In the genomic region with DNA sequence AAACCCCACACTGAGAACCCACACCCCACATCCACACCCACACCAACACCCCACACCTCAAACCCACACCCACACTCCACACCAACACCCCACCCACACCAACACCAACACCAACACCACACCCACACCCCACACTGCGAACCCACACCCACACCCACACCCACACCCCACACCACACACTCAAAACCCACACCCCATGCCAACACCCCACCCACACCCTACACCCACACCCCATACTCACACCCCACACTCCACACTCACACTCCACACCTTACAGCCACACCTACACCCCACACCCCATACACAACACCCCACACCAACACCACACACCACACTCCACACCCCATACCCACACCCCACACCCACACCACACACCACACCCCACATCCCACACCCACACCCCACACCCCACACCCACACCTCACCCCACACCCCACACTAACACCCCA, we compare ENCODE assay signal across 31 cellular contexts. TPM values are rescaled to one million over a fixed set of nuclear protein-coding genes. Genes with fewer than 3 reads are reported as not detected.
A peak's percentile ranks its signal among the peaks of the same experiment; 100 is the strongest.
DNase-seq lines count a peak whose midpoint lies in the region; ATAC-seq and FAIRE-seq lines count a peak whose summit lies in the region.
"Had no signal": no experiment of that assay in that cellular context is flagged by ENCODE, and none has a peak within 500 bp of the region (broad histone marks: within the 10 kb centered on the region; RNA-seq: fewer than 3 reads in every experiment).

No MANE protein-coding gene starts in this region.

- CTCF ChIA-PET in CD8-positive, alpha-beta memory T cell (lab: Charles Lee): no interaction called here

- no peaks in the 10 kb centered on the region for H3K4me1 ChIP-seq in CD8-positive, alpha-beta memory T cell (ENCODE audit: insufficient read depth, low read length)
- no peaks in the 10 kb centered on the region for H3K4me1 ChIP-seq in thymus (ENCODE audit: control insufficient read depth, insufficient read depth, low read length)

- FAIRE-seq in HTR-8/SVneo (lab: Jason Lieb, UNC): peak; percentile 82

- POLR2A ChIA-PET in CD8-positive, alpha-beta memory T cell (lab: Charles Lee): no interaction called here

- DNase-seq in CD8-positive, alpha-beta memory T cell: peak in 1 of 5 donors; percentile 54
- DNase-seq in HTR-8/SVneo (ENCODE audit: insufficient read length, low spot score): no peak
- DNase-seq in activated T-cell treated with anti-CD3 and anti-CD28 coated beads, Interleukin-2, amount 50 U/mL, for 72 hours: no peak
- no peak for DNase-seq in GF-D8 (lab: John Stamatoyannopoulos, UW)
- DNase-seq: activated B cell treated with CpG ODN at 0.5 μM for 24 hours; activated CD4-positive, alpha-beta T cell treated with anti-CD3 and anti-CD28 coated beads, Interleukin-2, amount 10 ng/mL, durations not matched to agents 7 days and 5 days; activated naive CD4-positive, alpha-beta T cell treated with anti-CD3 and anti-CD28 coated beads for 36 hours; activated T-cell treated with anti-CD3 and anti-CD28 coated beads, Interleukin-2, amount 50 U/mL, for 24 hours; amniotic stem cell; C1 segment of cervical spinal cord; Calu3; DMS79; GDM1; GOT3; hippocampal formation; left cardiac atrium; MG63; NCI-H1105; NCI-H187 treated with DMSO at 0.1 percent for 48 hours; NCI-H2171; NCI-H510A; stimulated activated naive CD4-positive, alpha-beta T cell treated with Interleukin-2 at 50 U/mL for 16 hours had no signal

- no peaks in the 10 kb centered on the region for H3K27me3 Mint-ChIP-seq in CD8-positive, alpha-beta memory T cell
- no peaks in the 10 kb centered on the region for H3K27me3 Mint-ChIP-seq in activated T-cell treated with anti-CD3 and anti-CD28 coated beads, Interleukin-2, amount 50 U/mL, for 72 hours (ENCODE audit: low read depth)
- H3K27me3 Mint-ChIP-seq: activated B cell treated with CpG ODN at 0.5 μM for 24 hours; activated CD4-positive, alpha-beta T cell treated with anti-CD3 and anti-CD28 coated beads, Interleukin-2, amount 10 ng/mL, durations not matched to agents 7 days and 5 days; activated T-cell treated with anti-CD3 and anti-CD28 coated beads, Interleukin-2, amount 50 U/mL, for 24 hours; T-cell had no signal

- peaks cover 0 to 4% (median 0%) of the 10 kb centered on the region in 3 donors for H3K36me3 Mint-ChIP-seq in CD8-positive, alpha-beta memory T cell
- H3K36me3 Mint-ChIP-seq in activated T-cell treated with anti-CD3 and anti-CD28 coated beads, Interleukin-2, amount 50 U/mL, for 72 hours (ENCODE audit: insufficient read depth in 2 of 2): peaks cover 0 to 2% of the 10 kb centered on the region in 2 donors
- H3K36me3 Mint-ChIP-seq: T-cell had no signal

- H3K27me3 ChIP-seq in CD8-positive, alpha-beta memory T cell (ENCODE audit: insufficient read depth, low read length, poor library complexity, severe bottlenecking): no peaks in the 10 kb centered on the region
- H3K27me3 ChIP-seq in thymus (ENCODE audit: control insufficient read depth, insufficient read depth): no peaks in the 10 kb centered on the region
- H3K27me3 ChIP-seq: MG63 had no signal

- ATAC-seq in esophagus mucosa (peak; percentile 19), GM19035 (IDR thresholded peaks at IDR 0.05; ENCODE audit: unreplicated experiment) (no peak)
- ATAC-seq in activated T-cell treated with anti-CD3 and anti-CD28 coated beads, Interleukin-2, amount 50 U/mL, for 72 hours (replicated peaks in 1 of 2): no peak
- ATAC-seq: left cardiac atrium had no signal

- H3K27ac Mint-ChIP-seq in CD8-positive, alpha-beta memory T cell: peak overlapping the region in 4 of 8 donors; percentile 20 to 72 (median 60)
- no peak overlapping the region for H3K27ac Mint-ChIP-seq in activated T-cell treated with anti-CD3 and anti-CD28 coated beads, Interleukin-2, amount 50 U/mL, for 72 hours
- H3K27ac Mint-ChIP-seq: activated B cell treated with CpG ODN at 0.5 μM for 24 hours; activated CD4-positive, alpha-beta T cell treated with anti-CD3 and anti-CD28 coated beads, Interleukin-2, amount 10 ng/mL, durations not matched to agents 7 days and 5 days; activated naive CD4-positive, alpha-beta T cell treated with anti-CD3 and anti-CD28 coated beads for 36 hours; activated T-cell treated with anti-CD3 and anti-CD28 coated beads, Interleukin-2, amount 50 U/mL, for 24 hours; nephron had no signal

- peak overlapping the region; percentile 16 for H3K27ac ChIP-seq in CD8-positive, alpha-beta memory T cell (ENCODE audit: low read depth, low read length)
- H3K27ac ChIP-seq in thymus (ENCODE audit: low read depth): peak overlapping the region; percentile 18
- H3K27ac ChIP-seq: KMS-11, RWPE1, thoracic aorta had no signal

- WGBS in thymus: 90% methylated on average over 1 of the region's 1 CpG

- H3K9me3 ChIP-seq in CD8-positive, alpha-beta memory T cell (ENCODE audit: low read length): no peaks in the 10 kb centered on the region
- H3K9me3 ChIP-seq in thymus (ENCODE audit: control insufficient read depth): no peaks in the 10 kb centered on the region
- H3K9me3 ChIP-seq: MG63, thoracic aorta had no signal

- H3K36me3 ChIP-seq in CD8-positive, alpha-beta memory T cell (ENCODE audit: insufficient read depth, low read length): no peaks in the 10 kb centered on the region
- peaks cover 15% of the 10 kb centered on the region for H3K36me3 ChIP-seq in thymus (ENCODE audit: control insufficient read depth, insufficient read depth)
- H3K36me3 ChIP-seq: MG63 had no signal

- H3K4me1 Mint-ChIP-seq in CD8-positive, alpha-beta memory T cell: peaks cover 4 to 7% (median 7%) of the 10 kb centered on the region in 3 donors
- H3K4me1 Mint-ChIP-seq in activated T-cell treated with anti-CD3 and anti-CD28 coated beads, Interleukin-2, amount 50 U/mL, for 72 hours (ENCODE audit: low read depth): peaks cover 15% of the 10 kb centered on the region

- H3K4me3 Mint-ChIP-seq in CD8-positive, alpha-beta memory T cell: no peak overlapping the region
- no peak overlapping the region for H3K4me3 Mint-ChIP-seq in activated T-cell treated with anti-CD3 and anti-CD28 coated beads, Interleukin-2, amount 50 U/mL, for 72 hours
- H3K4me3 Mint-ChIP-seq: activated B cell treated with CpG ODN at 0.5 μM for 24 hours; activated CD4-positive, alpha-beta T cell treated with anti-CD3 and anti-CD28 coated beads, Interleukin-2, amount 10 ng/mL, durations not matched to agents 7 days and 5 days; activated naive CD4-positive, alpha-beta T cell treated with anti-CD3 and anti-CD28 coated beads for 36 hours; activated T-cell treated with anti-CD3 and anti-CD28 coated beads, Interleukin-2, amount 50 U/mL, for 24 hours; nephron; T-cell had no signal

- peaks cover 0 to 1% (median 0%) of the 10 kb centered on the region in 5 donors for H3K9me3 Mint-ChIP-seq in CD8-positive, alpha-beta memory T cell
- H3K9me3 Mint-ChIP-seq in activated T-cell treated with anti-CD3 and anti-CD28 coated beads, Interleukin-2, amount 50 U/mL, for 72 hours: no peaks in the 10 kb centered on the region
- H3K9me3 Mint-ChIP-seq: activated B cell treated with CpG ODN at 0.5 μM for 24 hours; activated CD4-positive, alpha-beta T cell treated with anti-CD3 and anti-CD28 coated beads, Interleukin-2, amount 10 ng/mL, durations not matched to agents 7 days and 5 days; activated naive CD4-positive, alpha-beta T cell treated with anti-CD3 and anti-CD28 coated beads for 36 hours; activated T-cell treated with anti-CD3 and anti-CD28 coated beads, Interleukin-2, amount 50 U/mL, for 24 hours; nephron; T-cell had no signal

- no peak overlapping the region for H3K4me3 ChIP-seq in CD8-positive, alpha-beta memory T cell (ENCODE audit: low read length)
- H3K4me3 ChIP-seq in thymus (ENCODE audit: low read length): no peak overlapping the region
- H3K4me3 ChIP-seq: lung, MG63, thoracic aorta had no signal

RNA-seq across cellular contexts. Expression of a gene that starts 38.0 kb away (rescaled TPM):
- total RNA-seq in CD8-positive, alpha-beta memory T cell: 10 to 100 TPM; 12.5 to 15.2 TPM
- 3.9 TPM for polyA plus RNA-seq in CD8-positive, alpha-beta memory T cell
- 4.1 TPM for total RNA-seq in esophagus mucosa
- polyA plus RNA-seq in thymus: 7.7 TPM
- 10 to 100 TPM in 1 of 2 donors, 1 to 10 TPM in 1; 7.1 to 10.1 TPM for total RNA-seq in activated T-cell treated with anti-CD3 and anti-CD28 coated beads, Interleukin-2, amount 50 U/mL, for 72 hours

RNA-seq across cellular contexts. Expression of a gene that starts 43.0 kb away (rescaled TPM):
- 100 to 1,000 TPM; 145 to 152 TPM for total RNA-seq in CD8-positive, alpha-beta memory T cell
- 139 TPM for polyA plus RNA-seq in CD8-positive, alpha-beta memory T cell
- total RNA-seq in esophagus mucosa: 5.9 TPM
- 12.9 TPM for polyA plus RNA-seq in thymus
- 100 to 1,000 TPM; 154 to 165 TPM for total RNA-seq in activated T-cell treated with anti-CD3 and anti-CD28 coated beads, Interleukin-2, amount 50 U/mL, for 72 hours

RNA-seq across cellular contexts. Expression of a gene that starts 53.3 kb away (rescaled TPM):
- total RNA-seq in CD8-positive, alpha-beta memory T cell: 10 to 100 TPM; 31.3 to 31.9 TPM
- polyA plus RNA-seq in CD8-positive, alpha-beta memory T cell: 2.4 TPM
- 16.3 TPM for total RNA-seq in esophagus mucosa
- 11.8 TPM for polyA plus RNA-seq in thymus
- total RNA-seq in activated T-cell treated with anti-CD3 and anti-CD28 coated beads, Interleukin-2, amount 50 U/mL, for 72 hours: 10 to 100 TPM; 20.3 to 21.2 TPM

Comparison
In these comparisons a context has a peak if more than half of its experiments do, and no peak if none do; other contexts are left out.
1. RNA of a gene that starts 43.0 kb away (total RNA-seq): 154 to 165 TPM in activated T-cell treated with anti-CD3 and anti-CD28 coated beads, Interleukin-2, amount 50 U/mL, for 72 hours and 145 to 152 TPM in CD8-positive, alpha-beta memory T cell; 5.9 TPM in esophagus mucosa (single experiment); every median in the first group is over 10 times any median in the second.